ENCODE assay signal across 1 cellular context in the genomic region with DNA sequence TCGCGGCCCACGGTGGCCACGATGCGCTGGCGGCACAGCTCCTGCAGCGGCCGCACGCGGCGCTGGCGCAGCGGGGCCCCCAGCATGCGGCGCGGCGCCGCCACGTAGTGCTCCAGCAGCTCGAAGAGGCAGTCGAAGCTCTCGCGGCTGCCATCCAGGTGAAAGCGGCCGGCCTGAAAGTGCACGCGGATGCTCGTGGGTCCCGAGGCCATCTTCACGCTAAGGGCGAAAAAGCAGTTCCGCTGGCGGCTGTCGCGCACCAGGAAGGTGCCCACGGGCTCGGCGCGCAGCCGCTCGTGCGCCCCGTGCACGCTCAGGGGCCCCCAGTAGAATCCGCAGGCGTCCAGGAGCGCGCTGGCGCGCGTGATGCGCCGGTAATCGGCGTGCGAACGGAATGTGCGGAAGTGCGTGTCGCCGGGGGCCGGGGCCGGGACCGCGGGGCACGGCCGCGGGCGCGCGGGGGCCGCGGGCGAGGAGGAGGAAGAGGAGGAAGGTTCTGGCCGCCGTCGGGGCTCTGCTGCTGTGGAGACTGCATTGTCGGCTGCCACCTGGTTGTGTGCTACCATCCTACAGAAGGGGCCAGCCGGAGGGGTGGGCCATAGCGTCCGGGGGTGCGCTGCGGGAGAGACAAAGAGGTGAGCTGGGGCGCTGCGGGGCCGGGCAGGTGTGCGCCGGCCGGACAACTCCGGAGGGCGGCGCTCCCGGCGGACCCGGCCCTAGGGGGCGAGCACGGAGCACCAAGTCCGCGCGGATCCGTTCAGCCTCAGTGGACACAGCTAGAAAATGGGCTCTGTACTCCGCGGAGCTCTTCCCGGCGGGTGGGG.
TF ChIP-seq lines count a peak whose summit lies in the region.

No MANE protein-coding gene starts in this region.

TF ChIP-seq in K562, 482 proteins besides CTCF, POLR2A, EP300 and RAD21 (continued from another document and continues in another):
- TF ChIP-seq, protein P1, sequence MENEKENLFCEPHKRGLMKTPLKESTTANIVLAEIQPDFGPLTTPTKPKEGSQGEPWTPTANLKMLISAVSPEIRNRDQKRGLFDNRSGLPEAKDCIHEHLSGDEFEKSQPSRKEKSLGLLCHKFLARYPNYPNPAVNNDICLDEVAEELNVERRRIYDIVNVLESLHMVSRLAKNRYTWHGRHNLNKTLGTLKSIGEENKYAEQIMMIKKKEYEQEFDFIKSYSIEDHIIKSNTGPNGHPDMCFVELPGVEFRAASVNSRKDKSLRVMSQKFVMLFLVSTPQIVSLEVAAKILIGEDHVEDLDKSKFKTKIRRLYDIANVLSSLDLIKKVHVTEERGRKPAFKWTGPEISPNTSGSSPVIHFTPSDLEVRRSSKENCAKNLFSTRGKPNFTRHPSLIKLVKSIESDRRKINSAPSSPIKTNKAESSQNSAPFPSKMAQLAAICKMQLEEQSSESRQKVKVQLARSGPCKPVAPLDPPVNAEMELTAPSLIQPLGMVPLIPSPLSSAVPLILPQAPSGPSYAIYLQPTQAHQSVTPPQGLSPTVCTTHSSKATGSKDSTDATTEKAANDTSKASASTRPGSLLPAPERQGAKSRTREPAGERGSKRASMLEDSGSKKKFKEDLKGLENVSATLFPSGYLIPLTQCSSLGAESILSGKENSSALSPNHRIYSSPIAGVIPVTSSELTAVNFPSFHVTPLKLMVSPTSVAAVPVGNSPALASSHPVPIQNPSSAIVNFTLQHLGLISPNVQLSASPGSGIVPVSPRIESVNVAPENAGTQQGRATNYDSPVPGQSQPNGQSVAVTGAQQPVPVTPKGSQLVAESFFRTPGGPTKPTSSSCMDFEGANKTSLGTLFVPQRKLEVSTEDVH (IDR thresholded peaks at IDR 0.05; ENCODE audit: low read depth, partially characterized antibody): no peak
- TF ChIP-seq EP400 (IDR thresholded peaks at IDR 0.05): peak; percentile 63; the same call in 1 of the 2 replicates
- TF ChIP-seq RUNX1 (IDR thresholded peaks at IDR 0.05; ENCODE audit: low read depth): no peak
- peak; percentile 99 for TF ChIP-seq NR3C1 (CRISPR knock-in tag; IDR thresholded peaks at IDR 0.05)
- peak; percentile 24 for TF ChIP-seq HMGN3 (IDR thresholded peaks at IDR 0.05; ENCODE audit: borderline replicate concordance, extremely low read depth, insufficient read length, low read depth, low read length)
- TF ChIP-seq EGR1 (conservative IDR thresholded peaks at IDR 0.05): no peak
- TF ChIP-seq, protein P2, sequence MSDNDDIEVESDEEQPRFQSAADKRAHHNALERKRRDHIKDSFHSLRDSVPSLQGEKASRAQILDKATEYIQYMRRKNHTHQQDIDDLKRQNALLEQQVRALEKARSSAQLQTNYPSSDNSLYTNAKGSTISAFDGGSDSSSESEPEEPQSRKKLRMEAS (CRISPR knock-in tag; IDR thresholded peaks at IDR 0.05): peak; percentile 100
- no peak for TF ChIP-seq GTF2E2 (tag; IDR thresholded peaks at IDR 0.05)
- TF ChIP-seq, protein P3, sequence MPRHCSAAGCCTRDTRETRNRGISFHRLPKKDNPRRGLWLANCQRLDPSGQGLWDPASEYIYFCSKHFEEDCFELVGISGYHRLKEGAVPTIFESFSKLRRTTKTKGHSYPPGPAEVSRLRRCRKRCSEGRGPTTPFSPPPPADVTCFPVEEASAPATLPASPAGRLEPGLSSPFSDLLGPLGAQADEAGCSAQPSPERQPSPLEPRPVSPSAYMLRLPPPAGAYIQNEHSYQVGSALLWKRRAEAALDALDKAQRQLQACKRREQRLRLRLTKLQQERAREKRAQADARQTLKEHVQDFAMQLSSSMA (CRISPR knock-in tag; IDR thresholded peaks at IDR 0.05): no peak
- no peak for TF ChIP-seq CHD2 (IDR thresholded peaks at IDR 0.05; ENCODE audit: low read depth, low read length)
- TF ChIP-seq ERF (CRISPR knock-in tag; IDR thresholded peaks at IDR 0.05): peak; percentile 76; the same call in 1 of the 2 replicates
- TF ChIP-seq NR1H2 (CRISPR knock-in tag; IDR thresholded peaks at IDR 0.05): peak; percentile 92; the same call in 1 of the 2 replicates
- TF ChIP-seq, protein P4, sequence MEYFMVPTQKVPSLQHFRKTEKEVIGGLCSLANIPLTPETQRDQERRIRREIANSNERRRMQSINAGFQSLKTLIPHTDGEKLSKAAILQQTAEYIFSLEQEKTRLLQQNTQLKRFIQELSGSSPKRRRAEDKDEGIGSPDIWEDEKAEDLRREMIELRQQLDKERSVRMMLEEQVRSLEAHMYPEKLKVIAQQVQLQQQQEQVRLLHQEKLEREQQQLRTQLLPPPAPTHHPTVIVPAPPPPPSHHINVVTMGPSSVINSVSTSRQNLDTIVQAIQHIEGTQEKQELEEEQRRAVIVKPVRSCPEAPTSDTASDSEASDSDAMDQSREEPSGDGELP (CRISPR knock-in tag; IDR thresholded peaks at IDR 0.05; ENCODE audit: borderline replicate concordance): 0 out of 2 replicates have a peak, but pooled peaks have one; percentile 11
- TF ChIP-seq, protein P5, sequence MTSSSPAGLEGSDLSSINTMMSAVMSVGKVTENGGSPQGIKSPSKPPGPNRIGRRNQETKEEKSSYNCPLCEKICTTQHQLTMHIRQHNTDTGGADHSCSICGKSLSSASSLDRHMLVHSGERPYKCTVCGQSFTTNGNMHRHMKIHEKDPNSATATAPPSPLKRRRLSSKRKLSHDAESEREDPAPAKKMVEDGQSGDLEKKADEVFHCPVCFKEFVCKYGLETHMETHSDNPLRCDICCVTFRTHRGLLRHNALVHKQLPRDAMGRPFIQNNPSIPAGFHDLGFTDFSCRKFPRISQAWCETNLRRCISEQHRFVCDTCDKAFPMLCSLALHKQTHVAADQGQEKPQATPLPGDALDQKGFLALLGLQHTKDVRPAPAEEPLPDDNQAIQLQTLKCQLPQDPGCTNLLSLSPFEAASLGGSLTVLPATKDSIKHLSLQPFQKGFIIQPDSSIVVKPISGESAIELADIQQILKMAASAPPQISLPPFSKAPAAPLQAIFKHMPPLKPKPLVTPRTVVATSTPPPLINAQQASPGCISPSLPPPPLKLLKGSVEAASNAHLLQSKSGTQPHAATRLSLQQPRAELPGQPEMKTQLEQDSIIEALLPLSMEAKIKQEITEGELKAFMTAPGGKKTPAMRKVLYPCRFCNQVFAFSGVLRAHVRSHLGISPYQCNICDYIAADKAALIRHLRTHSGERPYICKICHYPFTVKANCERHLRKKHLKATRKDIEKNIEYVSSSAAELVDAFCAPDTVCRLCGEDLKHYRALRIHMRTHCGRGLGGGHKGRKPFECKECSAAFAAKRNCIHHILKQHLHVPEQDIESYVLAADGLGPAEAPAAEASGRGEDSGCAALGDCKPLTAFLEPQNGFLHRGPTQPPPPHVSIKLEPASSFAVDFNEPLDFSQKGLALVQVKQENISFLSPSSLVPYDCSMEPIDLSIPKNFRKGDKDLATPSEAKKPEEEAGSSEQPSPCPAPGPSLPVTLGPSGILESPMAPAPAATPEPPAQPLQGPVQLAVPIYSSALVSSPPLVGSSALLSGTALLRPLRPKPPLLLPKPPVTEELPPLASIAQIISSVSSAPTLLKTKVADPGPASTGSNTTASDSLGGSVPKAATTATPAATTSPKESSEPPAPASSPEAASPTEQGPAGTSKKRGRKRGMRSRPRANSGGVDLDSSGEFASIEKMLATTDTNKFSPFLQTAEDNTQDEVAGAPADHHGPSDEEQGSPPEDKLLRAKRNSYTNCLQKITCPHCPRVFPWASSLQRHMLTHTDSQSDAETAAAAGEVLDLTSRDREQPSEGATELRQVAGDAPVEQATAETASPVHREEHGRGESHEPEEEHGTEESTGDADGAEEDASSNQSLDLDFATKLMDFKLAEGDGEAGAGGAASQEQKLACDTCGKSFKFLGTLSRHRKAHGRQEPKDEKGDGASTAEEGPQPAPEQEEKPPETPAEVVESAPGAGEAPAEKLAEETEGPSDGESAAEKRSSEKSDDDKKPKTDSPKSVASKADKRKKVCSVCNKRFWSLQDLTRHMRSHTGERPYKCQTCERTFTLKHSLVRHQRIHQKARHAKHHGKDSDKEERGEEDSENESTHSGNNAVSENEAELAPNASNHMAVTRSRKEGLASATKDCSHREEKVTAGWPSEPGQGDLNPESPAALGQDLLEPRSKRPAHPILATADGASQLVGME (CRISPR knock-in tag; IDR thresholded peaks at IDR 0.05): 0 out of 2 replicates have a peak, but pooled peaks have one; percentile 40
- TF ChIP-seq FOXK1 (CRISPR knock-in tag; IDR thresholded peaks at IDR 0.05; ENCODE audit: borderline replicate concordance): no peak
- TF ChIP-seq, protein P6, sequence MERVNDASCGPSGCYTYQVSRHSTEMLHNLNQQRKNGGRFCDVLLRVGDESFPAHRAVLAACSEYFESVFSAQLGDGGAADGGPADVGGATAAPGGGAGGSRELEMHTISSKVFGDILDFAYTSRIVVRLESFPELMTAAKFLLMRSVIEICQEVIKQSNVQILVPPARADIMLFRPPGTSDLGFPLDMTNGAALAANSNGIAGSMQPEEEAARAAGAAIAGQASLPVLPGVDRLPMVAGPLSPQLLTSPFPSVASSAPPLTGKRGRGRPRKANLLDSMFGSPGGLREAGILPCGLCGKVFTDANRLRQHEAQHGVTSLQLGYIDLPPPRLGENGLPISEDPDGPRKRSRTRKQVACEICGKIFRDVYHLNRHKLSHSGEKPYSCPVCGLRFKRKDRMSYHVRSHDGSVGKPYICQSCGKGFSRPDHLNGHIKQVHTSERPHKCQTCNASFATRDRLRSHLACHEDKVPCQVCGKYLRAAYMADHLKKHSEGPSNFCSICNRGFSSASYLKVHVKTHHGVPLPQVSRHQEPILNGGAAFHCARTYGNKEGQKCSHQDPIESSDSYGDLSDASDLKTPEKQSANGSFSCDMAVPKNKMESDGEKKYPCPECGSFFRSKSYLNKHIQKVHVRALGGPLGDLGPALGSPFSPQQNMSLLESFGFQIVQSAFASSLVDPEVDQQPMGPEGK (CRISPR knock-in tag; IDR thresholded peaks at IDR 0.05; ENCODE audit: borderline replicate concordance): no peak
- TF ChIP-seq POLR3G (IDR thresholded peaks at IDR 0.05; ENCODE audit: extremely low read depth, insufficient read length, insufficient replicate concordance): no peak
- TF ChIP-seq, protein P7, sequence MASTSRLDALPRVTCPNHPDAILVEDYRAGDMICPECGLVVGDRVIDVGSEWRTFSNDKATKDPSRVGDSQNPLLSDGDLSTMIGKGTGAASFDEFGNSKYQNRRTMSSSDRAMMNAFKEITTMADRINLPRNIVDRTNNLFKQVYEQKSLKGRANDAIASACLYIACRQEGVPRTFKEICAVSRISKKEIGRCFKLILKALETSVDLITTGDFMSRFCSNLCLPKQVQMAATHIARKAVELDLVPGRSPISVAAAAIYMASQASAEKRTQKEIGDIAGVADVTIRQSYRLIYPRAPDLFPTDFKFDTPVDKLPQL (IDR thresholded peaks at IDR 0.05; ENCODE audit: extremely low read depth, insufficient read length): no peak
- TF ChIP-seq ZKSCAN3 (CRISPR knock-in tag; IDR thresholded peaks at IDR 0.05): no peak
- TF ChIP-seq ZNF551 (CRISPR knock-in tag; IDR thresholded peaks at IDR 0.05): no peak
- TF ChIP-seq CXXC5 (CRISPR knock-in tag; IDR thresholded peaks at IDR 0.05): peak; percentile 89
- no peak for TF ChIP-seq PML (IDR thresholded peaks at IDR 0.05; ENCODE audit: low read length)
- peak in 2 of 3 experiments; percentile 42 to 48 for TF ChIP-seq YY1 (IDR thresholded peaks at IDR 0.05; ENCODE audit: borderline replicate concordance in 1 of 3, control insufficient read depth in 1 of 3, extremely low read depth in 1 of 3, insufficient read depth in 3 of 3, insufficient read length in 1 of 3, insufficient replicate concordance in 2 of 3, low read depth in 1 of 3, low read length in 2 of 3)
- 0 out of 2 replicates have a peak, but pooled peaks have one; percentile 36 for TF ChIP-seq JUNB (CRISPR knock-in tag; conservative IDR thresholded peaks at IDR 0.05)
- no peak for TF ChIP-seq RAD51 (IDR thresholded peaks at IDR 0.05; ENCODE audit: borderline replicate concordance, low read depth)
- no peak for TF ChIP-seq ETS2 (tag; IDR thresholded peaks at IDR 0.05; ENCODE audit: borderline replicate concordance, poor library complexity, severe bottlenecking)
- no peak for TF ChIP-seq PTRF (tag; IDR thresholded peaks at IDR 0.05)
- no peak for TF ChIP-seq NCOR1 (IDR thresholded peaks at IDR 0.05)
- no peak; the same call in 1 of the 2 replicates for TF ChIP-seq ZBTB7A (IDR thresholded peaks at IDR 0.05; ENCODE audit: borderline replicate concordance, control insufficient read depth, low read depth, low read length)
- TF ChIP-seq NR4A1 (CRISPR knock-in tag; IDR thresholded peaks at IDR 0.05): peak; percentile 74; the same call in 1 of the 2 replicates
- TF ChIP-seq NR4A1 (tag; IDR thresholded peaks at IDR 0.05): peak; percentile 89; the same call in 1 of the 2 replicates
- TF ChIP-seq, protein P8, sequence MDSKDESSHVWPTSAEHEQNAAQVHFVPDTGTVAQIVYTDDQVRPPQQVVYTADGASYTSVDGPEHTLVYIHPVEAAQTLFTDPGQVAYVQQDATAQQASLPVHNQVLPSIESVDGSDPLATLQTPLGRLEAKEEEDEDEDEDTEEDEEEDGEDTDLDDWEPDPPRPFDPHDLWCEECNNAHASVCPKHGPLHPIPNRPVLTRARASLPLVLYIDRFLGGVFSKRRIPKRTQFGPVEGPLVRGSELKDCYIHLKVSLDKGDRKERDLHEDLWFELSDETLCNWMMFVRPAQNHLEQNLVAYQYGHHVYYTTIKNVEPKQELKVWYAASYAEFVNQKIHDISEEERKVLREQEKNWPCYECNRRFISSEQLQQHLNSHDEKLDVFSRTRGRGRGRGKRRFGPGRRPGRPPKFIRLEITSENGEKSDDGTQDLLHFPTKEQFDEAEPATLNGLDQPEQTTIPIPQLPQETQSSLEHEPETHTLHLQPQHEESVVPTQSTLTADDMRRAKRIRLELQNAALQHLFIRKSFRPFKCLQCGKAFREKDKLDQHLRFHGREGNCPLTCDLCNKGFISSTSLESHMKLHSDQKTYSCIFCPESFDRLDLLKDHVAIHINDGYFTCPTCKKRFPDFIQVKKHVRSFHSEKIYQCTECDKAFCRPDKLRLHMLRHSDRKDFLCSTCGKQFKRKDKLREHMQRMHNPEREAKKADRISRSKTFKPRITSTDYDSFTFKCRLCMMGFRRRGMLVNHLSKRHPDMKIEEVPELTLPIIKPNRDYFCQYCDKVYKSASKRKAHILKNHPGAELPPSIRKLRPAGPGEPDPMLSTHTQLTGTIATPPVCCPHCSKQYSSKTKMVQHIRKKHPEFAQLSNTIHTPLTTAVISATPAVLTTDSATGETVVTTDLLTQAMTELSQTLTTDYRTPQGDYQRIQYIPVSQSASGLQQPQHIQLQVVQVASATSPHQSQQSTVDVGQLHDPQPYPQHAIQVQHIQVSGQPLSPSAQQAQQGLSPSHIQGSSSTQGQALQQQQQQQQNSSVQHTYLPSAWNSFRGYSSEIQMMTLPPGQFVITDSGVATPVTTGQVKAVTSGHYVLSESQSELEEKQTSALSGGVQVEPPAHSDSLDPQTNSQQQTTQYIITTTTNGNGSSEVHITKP (IDR thresholded peaks at IDR 0.05; ENCODE audit: partially characterized antibody): no peak
